Comparison of ENCODE assay signal across 16 cellular contexts in genomic region chr1:86828024-86828423, GRCh38.
DNase-seq lines count a peak whose midpoint lies in the region; ATAC-seq, FAIRE-seq and TF ChIP-seq lines count a peak whose summit lies in the region.
"Had no signal": no experiment of that assay in that cellular context is flagged by ENCODE, and none has a peak within 500 bp of the region (broad histone marks: within the 10 kb centered on the region; RNA-seq: fewer than 3 reads in every experiment).

No MANE protein-coding gene starts in this region.

- TF ChIP-seq RAD21 in HepG2 (CRISPR knock-in tag; IDR thresholded peaks at IDR 0.05) = no peak

- no peaks in the 10 kb centered on the region for H3K36me3 ChIP-seq in right lobe of liver
- H3K36me3 ChIP-seq in HepG2 (replicated peaks in 1 of 2; ENCODE audit: control insufficient read depth in 1 of 2, insufficient read depth in 2 of 2, low read length in 2 of 2) = no peaks in the 10 kb centered on the region
- no peaks in the 10 kb centered on the region for H3K36me3 ChIP-seq in HEK293 (ENCODE audit: control insufficient read depth in 2 of 2, insufficient read depth in 1 of 2, low read length in 2 of 2)

- ATAC-seq in right lobe of liver (peak in 3 of 4 donors; percentile 37 to 71 (median 57)), HepG2 (no peak)
- ATAC-seq: CD8-positive, alpha-beta T cell had no signal

- 39% methylated on average over 3 of the region's 3 CpGs for WGBS in right lobe of liver (ENCODE audit: insufficient coverage, low coverage, low lambda C conversion rate, missing lambda C conversion rate)
- 60% methylated on average over 3 of the region's 3 CpGs for WGBS in HepG2 (ENCODE audit: low lambda C conversion rate)

- POLR2A ChIA-PET in HepG2 (lab: Yijun Ruan, JAX) = no interaction called here
- POLR2A ChIA-PET in HEK293 (lab: Yijun Ruan, JAX) = no interaction called here

- H3K9ac ChIP-seq in HepG2 (ENCODE audit: insufficient read depth, low read depth, low read length) = no peak overlapping the region

- no peak overlapping the region for H3K4me3 ChIP-seq in right lobe of liver
- no peak overlapping the region for H3K4me3 ChIP-seq in HepG2 (replicated peaks in 1 of 3; ENCODE audit: insufficient read depth in 1 of 3, low read depth in 2 of 3, low read length in 3 of 3)
- no peak overlapping the region for H3K4me3 ChIP-seq in HEK293 (ENCODE audit: low read depth, low read length)

- in situ Hi-C loops in HepG2 (cut with HindIII; ENCODE audit: extremely low pct_ligation_motif_present, low pct_unique_long_range_greater_than_20kb) = loop anchor here (10.0 kb wide), 1 partner anchor 257 kb away; no protein-coding TSS in a partner anchor
- in situ Hi-C loops in GM13976 (cut with MboI; ENCODE audit: low sequenced_read_pairs, unreplicated experiment) = no loop called here

- H3K79me2 ChIP-seq in HepG2 (ENCODE audit: insufficient read depth, low read length) = no peaks in the 10 kb centered on the region

- no peaks in the 10 kb centered on the region for H4K20me1 ChIP-seq in HepG2 (ENCODE audit: insufficient read depth, low read length)

- DNase-seq in right lobe of liver (no peak), HepG2 (ENCODE audit: low spot score) (no peak), NCI-H2171 treated with DMSO at 0.1 percent for 48 hours (lab: John Stamatoyannopoulos, UW) (peak; percentile 64), GM13976 (ENCODE audit: low spot score) (no peak), caudate nucleus (lab: John Stamatoyannopoulos, UW) (no peak), DMS79 treated with DMSO at 0.1 percent for 48 hours (lab: John Stamatoyannopoulos, UW) (no peak)
- DNase-seq: CD8-positive, alpha-beta T cell; COR-L47; DMS153; DND-41; GF-D8; KBM-7 had no signal

- intact Hi-C loops in right lobe of liver (cut with DNase I) = loop anchor here in 1 of 2 donors (10.0 kb wide), 1 partner anchor 137 kb away; no protein-coding TSS in a partner anchor
- intact Hi-C loops in HepG2 (cut with micrococcal nuclease; ENCODE audit: unreplicated experiment) = no loop called here

- no peak overlapping the region for H3K4me2 ChIP-seq in HepG2 (ENCODE audit: low read depth, low read length)

- CTCF ChIA-PET in HepG2 (lab: Yijun Ruan, JAX; ENCODE audit: low intra/inter-chr PET ratio, low total read pairs) = no interaction called here
- CTCF ChIA-PET in HEK293 (lab: Yijun Ruan, JAX) = interaction anchor here (0.7 to 1.2 kb wide), 3 partner anchors 15 to 123 kb away, joined by 3 to 6 read pairs (median 4); no protein-coding TSS in a partner anchor

- H2AFZ ChIP-seq in HepG2 (ENCODE audit: low read length) = no peak overlapping the region

- TF ChIP-seq CTCF in right lobe of liver (IDR thresholded peaks at IDR 0.05) (no peak), HepG2 (CRISPR knock-in tag; IDR thresholded peaks at IDR 0.05) (no peak), HEK293 (tag by site-specific recombination; IDR thresholded peaks at IDR 0.05) (no peak), GM13976 (IDR thresholded peaks at IDR 0.05; ENCODE audit: borderline replicate concordance, control extremely low read depth, extremely low read depth, insufficient read depth, missing control alignments) (no peak)

- peaks cover 0 to 17% (median 0%) of the 10 kb centered on the region in 4 donors for H3K4me1 ChIP-seq in right lobe of liver
- peaks cover 46% of the 10 kb centered on the region for H3K4me1 ChIP-seq in HepG2 (ENCODE audit: insufficient read depth, low read length)
- peaks cover 7% of the 10 kb centered on the region for H3K4me1 ChIP-seq in HEK293 (ENCODE audit: control insufficient read depth, insufficient read depth, low read length)

- FAIRE-seq in HepG2 (lab: Jason Lieb, UNC) = no peak
- FAIRE-seq: A204.1, D721Med, H54 had no signal

- H3K9me3 ChIP-seq in right lobe of liver = no peaks in the 10 kb centered on the region
- H3K9me3 ChIP-seq in HepG2 (ENCODE audit: low read length) = no peaks in the 10 kb centered on the region
- no peaks in the 10 kb centered on the region for H3K9me3 ChIP-seq in HEK293 (ENCODE audit: control insufficient read depth, insufficient read depth, low read depth, low read length)

- TF ChIP-seq EP300 in HepG2 (IDR thresholded peaks at IDR 0.05; ENCODE audit: low read depth in 2 of 2, low read length in 2 of 2) (no peak), HepG2 (CRISPR knock-in tag; IDR thresholded peaks at IDR 0.05; ENCODE audit: borderline replicate concordance) (no peak)

- H3K27ac ChIP-seq in right lobe of liver (no peak overlapping the region), HepG2 (ENCODE audit: extremely low read length, insufficient read depth, low read length) (no peak overlapping the region), HEK293 (ENCODE audit: extremely low read depth, low read depth, low read length) (no peak overlapping the region), caudate nucleus (ENCODE audit: low read depth, low read length) (no peak overlapping the region)

- H3K27me3 ChIP-seq in right lobe of liver (no peaks in the 10 kb centered on the region), HepG2 (ENCODE audit: control insufficient read depth in 1 of 2, insufficient read depth in 2 of 2, low read length in 2 of 2) (no peaks in the 10 kb centered on the region)

- TF ChIP-seq POLR2A in right lobe of liver (IDR thresholded peaks at IDR 0.05) (no peak), HepG2 (IDR thresholded peaks at IDR 0.05; ENCODE audit: insufficient read depth in 1 of 2, low read depth in 2 of 2, low read length in 2 of 2) (no peak)

- BruUV-seq in HepG2 (replicated peaks; lab: Mats Ljungman, UMichigan) = no TSS peak

TF ChIP-seq in HepG2, 621 proteins besides CTCF, POLR2A, EP300 and RAD21 (continues in another document):
- TF ChIP-seq MTA1 (CRISPR knock-in tag; IDR thresholded peaks at IDR 0.05; ENCODE audit: borderline replicate concordance) (no peak), ZNF292 (CRISPR knock-in tag; IDR thresholded peaks at IDR 0.05; ENCODE audit: borderline replicate concordance, low read depth) (no peak), SATB2 (CRISPR knock-in tag; IDR thresholded peaks at IDR 0.05) (no peak), ZNF367 (CRISPR knock-in tag; IDR thresholded peaks at IDR 0.05; ENCODE audit: borderline replicate concordance) (no peak), ZNF788 (CRISPR knock-in tag; IDR thresholded peaks at IDR 0.05; ENCODE audit: borderline replicate concordance) (no peak), ETV6 (CRISPR knock-in tag; conservative IDR thresholded peaks at IDR 0.05) (no peak), KLF15 (CRISPR knock-in tag; IDR thresholded peaks at IDR 0.05; ENCODE audit: borderline replicate concordance) (no peak), ARNTL (CRISPR knock-in tag; IDR thresholded peaks at IDR 0.05) (no peak), ZNF792 (CRISPR knock-in tag; IDR thresholded peaks at IDR 0.05) (no peak)

TF ChIP-seq in HEK293, 187 proteins besides CTCF, POLR2A, EP300 and RAD21 (continues in another document):
- TF ChIP-seq ZNF214 (tag by site-specific recombination; IDR thresholded peaks at IDR 0.05; ENCODE audit: borderline replicate concordance) (no peak), ZFP41 (tag by site-specific recombination; IDR thresholded peaks at IDR 0.05; ENCODE audit: borderline replicate concordance) (no peak), ZBTB48 (tag by site-specific recombination; IDR thresholded peaks at IDR 0.05) (0 out of 2 replicates have a peak, but pooled peaks have one; percentile 47), ZSCAN23 (tag by site-specific recombination; IDR thresholded peaks at IDR 0.05) (no peak), ZNF221 (tag by site-specific recombination; IDR thresholded peaks at IDR 0.05; ENCODE audit: borderline replicate concordance) (no peak), ZNF18 (tag by site-specific recombination; IDR thresholded peaks at IDR 0.05) (no peak), ZNF10 (tag by site-specific recombination; IDR thresholded peaks at IDR 0.05) (no peak), ZNF549 (tag by site-specific recombination; IDR thresholded peaks at IDR 0.05) (no peak), GLIS1 (tag by site-specific recombination; IDR thresholded peaks at IDR 0.05) (peak; percentile 28; the same call in 1 of the 2 replicates), REPIN1 (tag by site-specific recombination; IDR thresholded peaks at IDR 0.05; ENCODE audit: low read depth) (no peak), OSR2 (tag by site-specific recombination; IDR thresholded peaks at IDR 0.05) (0 out of 2 replicates have a peak, but pooled peaks have one; percentile 41)
- TF ChIP-seq, protein P1, sequence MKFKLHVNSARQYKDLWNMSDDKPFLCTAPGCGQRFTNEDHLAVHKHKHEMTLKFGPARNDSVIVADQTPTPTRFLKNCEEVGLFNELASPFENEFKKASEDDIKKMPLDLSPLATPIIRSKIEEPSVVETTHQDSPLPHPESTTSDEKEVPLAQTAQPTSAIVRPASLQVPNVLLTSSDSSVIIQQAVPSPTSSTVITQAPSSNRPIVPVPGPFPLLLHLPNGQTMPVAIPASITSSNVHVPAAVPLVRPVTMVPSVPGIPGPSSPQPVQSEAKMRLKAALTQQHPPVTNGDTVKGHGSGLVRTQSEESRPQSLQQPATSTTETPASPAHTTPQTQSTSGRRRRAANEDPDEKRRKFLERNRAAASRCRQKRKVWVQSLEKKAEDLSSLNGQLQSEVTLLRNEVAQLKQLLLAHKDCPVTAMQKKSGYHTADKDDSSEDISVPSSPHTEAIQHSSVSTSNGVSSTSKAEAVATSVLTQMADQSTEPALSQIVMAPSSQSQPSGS (tag by site-specific recombination; IDR thresholded peaks at IDR 0.05; ENCODE audit: low read depth) = 0 out of 2 replicates have a peak, but pooled peaks have one; percentile 46
- TF ChIP-seq, protein P2, sequence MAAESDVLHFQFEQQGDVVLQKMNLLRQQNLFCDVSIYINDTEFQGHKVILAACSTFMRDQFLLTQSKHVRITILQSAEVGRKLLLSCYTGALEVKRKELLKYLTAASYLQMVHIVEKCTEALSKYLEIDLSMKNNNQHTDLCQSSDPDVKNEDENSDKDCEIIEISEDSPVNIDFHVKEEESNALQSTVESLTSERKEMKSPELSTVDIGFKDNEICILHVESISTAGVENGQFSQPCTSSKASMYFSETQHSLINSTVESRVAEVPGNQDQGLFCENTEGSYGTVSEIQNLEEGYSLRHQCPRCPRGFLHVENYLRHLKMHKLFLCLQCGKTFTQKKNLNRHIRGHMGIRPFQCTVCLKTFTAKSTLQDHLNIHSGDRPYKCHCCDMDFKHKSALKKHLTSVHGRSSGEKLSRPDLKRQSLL (tag by site-specific recombination; IDR thresholded peaks at IDR 0.05) = no peak
